Comparison of ENCODE assay signal across 28 cellular contexts in genomic region chr7:47755248-47755647, GRCh38.
DNase-seq lines count a peak whose midpoint lies in the region; ATAC-seq, FAIRE-seq and TF ChIP-seq lines count a peak whose summit lies in the region.
"Had no signal": no experiment of that assay in that cellular context is flagged by ENCODE, and none has a peak within 500 bp of the region (broad histone marks: within the 10 kb centered on the region; RNA-seq: fewer than 3 reads in every experiment).

No MANE protein-coding gene starts in this region.

- no peak for TF ChIP-seq RAD21 in A549 (conservative IDR thresholded peaks at IDR 0.05 in 1 of 2, IDR thresholded peaks at IDR 0.05 in 1 of 2)

- TF ChIP-seq EP300 in A549 (IDR thresholded peaks at IDR 0.05), result no peak

- TF ChIP-seq POLR2A in breast epithelium (IDR thresholded peaks at IDR 0.05) (no peak), A549 (IDR thresholded peaks at IDR 0.05; ENCODE audit: low read length) (no peak)

- POLR2A ChIA-PET in MCF 10A (lab: Yijun Ruan, JAX) (interaction anchor here (0.7 kb wide), 1 partner anchor 419 kb away, joined by 3 read pairs; no protein-coding TSS in a partner anchor), A549 (lab: Yijun Ruan, JAX) (no interaction called here), Panc1 (lab: Charles Lee) (no interaction called here)

- no peak for FAIRE-seq in A549 (lab: Jason Lieb, UNC)
- FAIRE-seq: GM12878, GM12892, GM18507 had no signal

- H3K27ac Mint-ChIP-seq in MCF 10A (ENCODE audit: low read depth, unreplicated experiment) (peak overlapping the region; percentile 100), chondrocyte (ENCODE audit: unreplicated experiment) (peak overlapping the region; percentile 71)
- H3K27ac Mint-ChIP-seq: CD4-positive, alpha-beta memory T cell; CD4-positive, CD25-positive, alpha-beta regulatory T cell; CD8-positive, alpha-beta memory T cell had no signal

- H3K4me1 Mint-ChIP-seq in MCF 10A (ENCODE audit: insufficient read depth, unreplicated experiment) (peaks cover 35% of the 10 kb centered on the region), chondrocyte (ENCODE audit: low read depth) (peaks cover 62% of the 10 kb centered on the region)
- H3K4me1 Mint-ChIP-seq: CD14-positive monocyte had no signal

- no peak overlapping the region for H3K4me3 ChIP-seq in breast epithelium
- H3K4me3 ChIP-seq in A549, result no peak overlapping the region
- no peak overlapping the region for H3K4me3 ChIP-seq in Panc1 (ENCODE audit: low read depth in 2 of 2, low read length in 2 of 2)
- H3K4me3 ChIP-seq: BLaER1, GM12878 had no signal

- H3K27me3 Mint-ChIP-seq in MCF 10A (ENCODE audit: insufficient read depth, unreplicated experiment) (no peaks in the 10 kb centered on the region), chondrocyte (ENCODE audit: low read depth) (no peaks in the 10 kb centered on the region)

- 70% methylated on average over 3 of the region's 3 CpGs for WGBS in A549 (ENCODE audit: missing lambda C conversion rate)

- H3K4me3 Mint-ChIP-seq in MCF 10A (ENCODE audit: unreplicated experiment), result no peak overlapping the region
- H3K4me3 Mint-ChIP-seq in chondrocyte (ENCODE audit: unreplicated experiment), result no peak overlapping the region
- H3K4me3 Mint-ChIP-seq: CD14-positive monocyte; CD4-positive, alpha-beta memory T cell; CD4-positive, CD25-positive, alpha-beta regulatory T cell; CD8-positive, alpha-beta memory T cell had no signal

- H3K36me3 Mint-ChIP-seq in MCF 10A (ENCODE audit: insufficient read depth, unreplicated experiment), result peaks cover 6% of the 10 kb centered on the region
- peaks cover 2% of the 10 kb centered on the region for H3K36me3 Mint-ChIP-seq in chondrocyte (ENCODE audit: low read depth)
- H3K36me3 Mint-ChIP-seq: CD14-positive monocyte; CD4-positive, alpha-beta memory T cell; CD4-positive, CD25-positive, alpha-beta regulatory T cell; CD8-positive, alpha-beta memory T cell had no signal

- H3K4me2 ChIP-seq in A549, result no peak overlapping the region
- H3K4me2 ChIP-seq: BLaER1 had no signal

- H3K36me3 ChIP-seq in breast epithelium (no peaks in the 10 kb centered on the region), Panc1 (ENCODE audit: control insufficient read depth, insufficient read depth, low read length) (no peaks in the 10 kb centered on the region)
- H3K36me3 ChIP-seq: BE2C, BLaER1 had no signal

- peaks cover 21% of the 10 kb centered on the region for H3K9me3 Mint-ChIP-seq in MCF 10A (ENCODE audit: unreplicated experiment)
- H3K9me3 Mint-ChIP-seq in chondrocyte (ENCODE audit: low read depth), result peaks cover 8% of the 10 kb centered on the region

- DNase-seq in MCF 10A (ENCODE audit: unreplicated experiment) (no peak), breast epithelium (ENCODE audit: low spot score in 2 of 2) (no peak), A549 (ENCODE audit: low read depth in 1 of 2, low spot score in 1 of 2) (no peak), Panc1 (ENCODE audit: low read depth, low spot score) (no peak), chondrocyte (ENCODE audit: low spot score) (no peak), NCI-H2107 (lab: John Stamatoyannopoulos, UW) (no peak)
- DNase-seq: ACHN; BE2C; C1 segment of cervical spinal cord; CD4-positive, alpha-beta memory T cell; CD4-positive, CD25-positive, alpha-beta regulatory T cell; CD8-positive, alpha-beta memory T cell; COR-L47; DMS 273 treated with DMSO at 0.1 percent for 48 hours; DMS153; DMS53; DMS79; DND-41; EL; GDM1 had no signal

- ATAC-seq in A549, result no peak
- no peak for ATAC-seq in Panc1
- no peak for ATAC-seq in HG03457 (IDR thresholded peaks at IDR 0.05; ENCODE audit: unreplicated experiment)
- no peak for ATAC-seq in HG02588 (IDR thresholded peaks at IDR 0.05; ENCODE audit: unreplicated experiment)
- ATAC-seq: GM12878 had no signal

- no peak for TF ChIP-seq CTCF in MCF 10A (IDR thresholded peaks at IDR 0.05; ENCODE audit: unreplicated experiment)
- no peak for TF ChIP-seq CTCF in breast epithelium (IDR thresholded peaks at IDR 0.05)
- no peak for TF ChIP-seq CTCF in A549 (IDR thresholded peaks at IDR 0.05)
- no peak for TF ChIP-seq CTCF in Panc1 (IDR thresholded peaks at IDR 0.05)
- no peak for TF ChIP-seq CTCF in chondrocyte (IDR thresholded peaks at IDR 0.05)

- no peaks in the 10 kb centered on the region for H3K27me3 ChIP-seq in breast epithelium
- H3K27me3 ChIP-seq in Panc1 (ENCODE audit: control insufficient read depth, insufficient read depth, low read length), result no peaks in the 10 kb centered on the region
- H3K27me3 ChIP-seq: BE2C, BLaER1 had no signal

- in situ Hi-C loops in Panc1 (cut with HindIII; ENCODE audit: low pct_unique_long_range_greater_than_20kb, low sequenced_read_pairs), result no loop called here

- CTCF ChIA-PET in MCF 10A (lab: Yijun Ruan, JAX), result no interaction called here
- CTCF ChIA-PET in A549 (lab: Yijun Ruan, JAX), result no interaction called here
- CTCF ChIA-PET in Panc1 (lab: Charles Lee), result no interaction called here

- intact Hi-C loops in MCF 10A (cut with micrococcal nuclease), result loop anchor here (10.0 kb wide), 2 partner anchors 80 to 150 kb away; no protein-coding TSS in a partner anchor
- intact Hi-C loops in breast epithelium (cut with DNase I; ENCODE audit: low total_unique reads), result no loop called here
- intact Hi-C loops in Panc1 (cut with micrococcal nuclease; ENCODE audit: unreplicated experiment), result no loop called here

- H3K9me3 ChIP-seq in breast epithelium (no peaks in the 10 kb centered on the region), A549 (no peaks in the 10 kb centered on the region), Panc1 (ENCODE audit: control insufficient read depth, insufficient read depth, low read depth, low read length) (no peaks in the 10 kb centered on the region)
- H3K9me3 ChIP-seq: BE2C had no signal

- H3K4me1 ChIP-seq in breast epithelium, result peaks cover 3 to 5% of the 10 kb centered on the region in 2 donors
- peaks cover 24% of the 10 kb centered on the region for H3K4me1 ChIP-seq in A549
- H3K4me1 ChIP-seq in Panc1 (ENCODE audit: control insufficient read depth, insufficient read depth, low read length), result peaks cover 15% of the 10 kb centered on the region
- H3K4me1 ChIP-seq: BE2C had no signal

- BruUV-seq in MCF 10A (replicated peaks; lab: Mats Ljungman, UMichigan), result no TSS peak
- BruUV-seq in Panc1 (replicated peaks; lab: Mats Ljungman, UMichigan), result no TSS peak

- H3K27ac ChIP-seq in breast epithelium (no peak overlapping the region), A549 (peak overlapping the region; percentile 6 to 64; a peak in 4 of 6 replicates), Panc1 (ENCODE audit: low read length) (peak overlapping the region; percentile 87)
- H3K27ac ChIP-seq: 22Rv1, BLaER1 had no signal

TF ChIP-seq in A549, 52 proteins besides CTCF, POLR2A, EP300 and RAD21:
- TF ChIP-seq NR3C1 (IDR thresholded peaks at IDR 0.05) (no peak), MAFK (IDR thresholded peaks at IDR 0.05; ENCODE audit: partially characterized antibody) (peak; percentile 90)

Comparison
In these comparisons a context has a peak if more than half of its experiments do, and no peak if none do; other contexts are left out.
1. H3K27ac ChIP-seq: peak in A549 (2 of 2) and Panc1 (single experiment); none in breast epithelium (0 of 2).